ENCODE assay signal across 18 cellular contexts in genomic region chr5:32004404-32004803, GRCh38.
A peak's percentile ranks its signal among the peaks of the same experiment; 100 is the strongest.
DNase-seq lines count a peak whose midpoint lies in the region; ATAC-seq and TF ChIP-seq lines count a peak whose summit lies in the region.
"Had no signal": no experiment of that assay in that cellular context is flagged by ENCODE, and none has a peak within 500 bp of the region (broad histone marks: within the 10 kb centered on the region; RNA-seq: fewer than 3 reads in every experiment).

No MANE protein-coding gene starts in this region.

- H3K27me3 ChIP-seq in right cardiac atrium (ENCODE audit: control insufficient read depth, insufficient read depth) = no peaks in the 10 kb centered on the region
- H3K27me3 ChIP-seq: brain microvascular endothelial cell had no signal

- H3K36me3 Mint-ChIP-seq in CD14-positive monocyte = no peaks in the 10 kb centered on the region
- H3K36me3 Mint-ChIP-seq: activated naive CD4-positive, alpha-beta T cell treated with anti-CD3 and anti-CD28 coated beads, Interleukin-2, amount 10 ng/mL, durations not matched to agents 7 days and 5 days had no signal

- H3K27me3 Mint-ChIP-seq in CD14-positive monocyte (ENCODE audit: low read depth in 3 of 3) = peaks cover 0 to 5% (median 2%) of the 10 kb centered on the region in 3 donors
- H3K27me3 Mint-ChIP-seq: CD4-positive, alpha-beta T cell had no signal

- H3K4me1 ChIP-seq in right cardiac atrium (ENCODE audit: control insufficient read depth, insufficient read depth, low read length) = no peaks in the 10 kb centered on the region

- no peak overlapping the region for H3K4me3 Mint-ChIP-seq in CD14-positive monocyte
- H3K4me3 Mint-ChIP-seq: activated naive CD4-positive, alpha-beta T cell treated with anti-CD3 and anti-CD28 coated beads, Interleukin-2, amount 10 ng/mL, durations not matched to agents 7 days and 5 days; CD4-positive, alpha-beta T cell; HFFc6 had no signal

- 95 to 96% methylated on average over 3 of the region's 3 CpGs for WGBS in lower leg skin, 2 donors
- WGBS in right cardiac atrium = 97% methylated on average over 3 of the region's 3 CpGs

- TF ChIP-seq CTCF in lower leg skin (IDR thresholded peaks at IDR 0.05) = no peak
- no peak for TF ChIP-seq CTCF in CD14-positive monocyte (IDR thresholded peaks at IDR 0.05)

- H3K9me3 Mint-ChIP-seq in CD14-positive monocyte = peaks cover 0 to 14% (median 2%) of the 10 kb centered on the region in 7 donors
- H3K9me3 Mint-ChIP-seq: CD4-positive, alpha-beta T cell; HFFc6 had no signal

- H3K4me3 ChIP-seq in lower leg skin (ENCODE audit: low read depth, poor library complexity, severe bottlenecking) = no peak overlapping the region
- no peak overlapping the region for H3K4me3 ChIP-seq in right cardiac atrium (ENCODE audit: low read length)
- H3K4me3 ChIP-seq: SK-N-MC had no signal

- no peak for TF ChIP-seq POLR2A in lower leg skin (IDR thresholded peaks at IDR 0.05)

- H3K27ac Mint-ChIP-seq in CD14-positive monocyte = no peak overlapping the region
- H3K27ac Mint-ChIP-seq: activated naive CD4-positive, alpha-beta T cell treated with anti-CD3 and anti-CD28 coated beads, Interleukin-2, amount 10 ng/mL, durations not matched to agents 7 days and 5 days; CD4-positive, alpha-beta T cell; HFFc6 had no signal

- H3K27ac ChIP-seq in right cardiac atrium (ENCODE audit: low read length) = no peak overlapping the region
- H3K27ac ChIP-seq: brain microvascular endothelial cell, SK-N-MC had no signal

- no peaks in the 10 kb centered on the region for H3K4me1 Mint-ChIP-seq in CD14-positive monocyte
- H3K4me1 Mint-ChIP-seq: activated naive CD4-positive, alpha-beta T cell treated with anti-CD3 and anti-CD28 coated beads, Interleukin-2, amount 10 ng/mL, durations not matched to agents 7 days and 5 days had no signal

- peak; percentile 62 for DNase-seq in ELF-1 (ENCODE audit: low read depth, low spot score)
- DNase-seq in lower leg skin (ENCODE audit: low spot score in 2 of 2) = no peak
- DNase-seq in CD14-positive monocyte (ENCODE audit: low spot score) = no peak
- DNase-seq in right cardiac atrium = no peak
- DNase-seq in kidney tubule cell (ENCODE audit: low spot score) = no peak
- DNase-seq: 8988T; activated CD8-positive, alpha-beta memory T cell treated with anti-CD3 and anti-CD28 coated beads for 24 hours; activated naive CD4-positive, alpha-beta T cell treated with anti-CD3 and anti-CD28 coated beads, Interleukin-2, amount 10 ng/mL, durations not matched to agents 7 days and 5 days; brain microvascular endothelial cell; CD4-positive, alpha-beta T cell; HFFc6; MV-4-11; NCI-H226; stimulated activated CD4-positive, alpha-beta T cell treated with anti-CD3 and anti-CD28 coated beads, Interleukin-12 subunit alpha, Interleukin-12 subunit beta, amount 100 ng/mL, for 4 hours had no signal

- H3K9me3 ChIP-seq in right cardiac atrium (ENCODE audit: control insufficient read depth, low read length) = no peaks in the 10 kb centered on the region

- intact Hi-C loops in lower leg skin (cut with DNase I; ENCODE audit: low total_unique reads) (no loop called here), CD14-positive monocyte (cut with micrococcal nuclease) (no loop called here), right cardiac atrium (cut with DNase I) (no loop called here)

- ATAC-seq in GM19395 (IDR thresholded peaks at IDR 0.05; ENCODE audit: unreplicated experiment) = peak; percentile 80
- ATAC-seq in HG02642 (IDR thresholded peaks at IDR 0.05; ENCODE audit: poor library complexity, unreplicated experiment) = peak; percentile 77
- peak; percentile 68 for ATAC-seq in HG03432 (IDR thresholded peaks at IDR 0.05; ENCODE audit: unreplicated experiment)
- no peak for ATAC-seq in right cardiac atrium

Comparison
In these comparisons a context has a peak if more than half of its experiments do, and no peak if none do; other contexts are left out.
1. ATAC-seq: peak in GM19395 (single experiment), HG02642 (single experiment) and HG03432 (single experiment); none in right cardiac atrium (0 of 2).